ENCODE assay signal across 8 cellular contexts in the genomic region with DNA sequence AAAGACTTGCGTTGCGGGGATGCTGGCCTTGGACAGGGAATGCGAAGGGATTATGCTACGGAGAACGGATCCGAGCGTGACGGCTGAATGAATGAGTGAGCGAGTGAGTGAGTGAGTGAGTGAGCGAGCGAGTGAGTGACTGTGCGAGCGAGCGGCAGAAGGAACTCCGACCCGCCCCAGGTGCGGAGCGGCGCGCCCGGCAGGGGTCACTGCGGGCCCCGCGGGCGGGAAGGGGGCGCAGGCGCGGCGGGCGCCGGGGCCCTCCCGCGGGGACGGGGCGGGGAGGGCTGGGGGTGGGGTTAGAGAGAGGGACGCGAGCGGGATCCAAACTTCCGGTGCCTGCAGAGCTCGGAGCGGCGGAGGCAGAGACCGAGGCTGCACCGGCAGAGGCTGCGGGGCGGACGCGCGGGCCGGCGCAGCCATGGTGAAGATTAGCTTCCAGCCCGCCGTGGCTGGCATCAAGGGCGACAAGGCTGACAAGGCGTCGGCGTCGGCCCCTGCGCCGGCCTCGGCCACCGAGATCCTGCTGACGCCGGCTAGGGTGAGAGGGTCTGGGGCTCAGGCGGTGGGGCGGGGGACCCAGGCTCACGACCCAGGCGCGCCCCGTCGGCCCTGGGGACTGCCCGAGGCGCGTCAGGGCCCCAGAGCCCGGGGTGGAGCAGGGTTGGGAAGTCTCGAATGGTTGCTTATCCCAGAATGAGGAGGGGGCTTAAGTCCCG. TPM values are rescaled to one million over a fixed set of nuclear protein-coding genes. Genes with fewer than 3 reads are reported as not detected.
DNase-seq lines count a peak whose midpoint lies in the region; ATAC-seq and TF ChIP-seq lines count a peak whose summit lies in the region.

A gene with protein sequence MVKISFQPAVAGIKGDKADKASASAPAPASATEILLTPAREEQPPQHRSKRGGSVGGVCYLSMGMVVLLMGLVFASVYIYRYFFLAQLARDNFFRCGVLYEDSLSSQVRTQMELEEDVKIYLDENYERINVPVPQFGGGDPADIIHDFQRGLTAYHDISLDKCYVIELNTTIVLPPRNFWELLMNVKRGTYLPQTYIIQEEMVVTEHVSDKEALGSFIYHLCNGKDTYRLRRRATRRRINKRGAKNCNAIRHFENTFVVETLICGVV (plus strand): TSS at position 338 of the 719 bp plus-strand sequence. CDS start 84 bp downstream, at position 422.

- no peaks in the 10 kb centered on the region for H3K9me3 Mint-ChIP-seq in dendritic cell treated with granulocyte-macrophage colony-stimulating factor and Interleukin-4, amounts not matched to agents 40 ng/mL and 50 ng/mL, for 4 days

- H3K27ac Mint-ChIP-seq in dendritic cell treated with granulocyte-macrophage colony-stimulating factor and Interleukin-4, amounts not matched to agents 40 ng/mL and 50 ng/mL, for 4 days, result peak within 1 kb of the TSS; percentile 47

- no peaks in the 10 kb centered on the region for H3K36me3 ChIP-seq in right lobe of liver

- H3K9me3 ChIP-seq in right lobe of liver, result no peaks in the 10 kb centered on the region

- intact Hi-C loops in dendritic cell treated with granulocyte-macrophage colony-stimulating factor and Interleukin-4, amounts not matched to agents 40 ng/mL and 50 ng/mL, for 4 days (cut with micrococcal nuclease), result no loop called here
- intact Hi-C loops in right lobe of liver (cut with DNase I), result no loop called here

- no peaks in the 10 kb centered on the region for H3K4me1 ChIP-seq in right lobe of liver

- H3K27ac ChIP-seq in right lobe of liver, result peak within 1 kb of the TSS in 1 of 3 donors; percentile 37

- peak; percentile 36 to 59 for DNase-seq in NCI-H2081 (lab: John Stamatoyannopoulos, UW)
- no peak for DNase-seq in NCI-H2081 treated with DMSO at 0.1 percent for 48 hours (lab: John Stamatoyannopoulos, UW)
- peak; percentile 75 for DNase-seq in NCI-H2196 (lab: John Stamatoyannopoulos, UW; ENCODE audit: unreplicated experiment)
- peak; percentile 73 for DNase-seq in activated CD4-positive, alpha-beta T cell treated with anti-CD3 and anti-CD28 coated beads, Interleukin-2, amount 50 U/mL, for 1 hour
- DNase-seq in right lobe of liver, result peak in 2 of 3 donors; percentile 65 to 71
- DNase-seq in stimulated activated CD4-positive, alpha-beta T cell treated with anti-CD3 and anti-CD28 coated beads, TNF-alpha, amount 100 ng/mL, for 1 hour (ENCODE audit: low read depth in 3 of 3, low spot score in 1 of 3), result peak; percentile 24 to 60 (median 46)

- under 1% methylated on average over 28 of the region's 77 CpGs for WGBS in right lobe of liver (ENCODE audit: insufficient coverage, low coverage, low lambda C conversion rate, missing lambda C conversion rate)

- peaks cover 6% of the 10 kb centered on the region for H3K36me3 Mint-ChIP-seq in dendritic cell treated with granulocyte-macrophage colony-stimulating factor and Interleukin-4, amounts not matched to agents 40 ng/mL and 50 ng/mL, for 4 days (ENCODE audit: low read depth)

- TF ChIP-seq CTCF in right lobe of liver (IDR thresholded peaks at IDR 0.05), result peak; percentile 17 to 45 (median 31)

- H3K4me3 Mint-ChIP-seq in dendritic cell treated with granulocyte-macrophage colony-stimulating factor and Interleukin-4, amounts not matched to agents 40 ng/mL and 50 ng/mL, for 4 days, result peak within 1 kb of the TSS; percentile 73

- peaks cover 40% of the 10 kb centered on the region for H3K4me1 Mint-ChIP-seq in dendritic cell treated with granulocyte-macrophage colony-stimulating factor and Interleukin-4, amounts not matched to agents 40 ng/mL and 50 ng/mL, for 4 days (ENCODE audit: low read depth)

- no peaks in the 10 kb centered on the region for H3K27me3 ChIP-seq in right lobe of liver

- peak; percentile 68 for ATAC-seq in HG02852 (IDR thresholded peaks at IDR 0.05; ENCODE audit: unreplicated experiment)
- peak; percentile 83 to 90 (median 86) for ATAC-seq in right lobe of liver

- peak; percentile 52 for TF ChIP-seq POLR2A in right lobe of liver (IDR thresholded peaks at IDR 0.05)

- peak within 1 kb of the TSS; percentile 53 to 80 (median 66) for H3K4me3 ChIP-seq in right lobe of liver

- H3K27me3 Mint-ChIP-seq in dendritic cell treated with granulocyte-macrophage colony-stimulating factor and Interleukin-4, amounts not matched to agents 40 ng/mL and 50 ng/mL, for 4 days, result peaks cover 73% of the 10 kb centered on the region

RNA-seq across cellular contexts. Expression of the gene that starts here (rescaled TPM):
- 10 to 100 TPM; 11.1 to 26.9 (median 24.2) TPM for total RNA-seq in right lobe of liver
